13 cellular contexts compared by ENCODE assay signal in genomic region chr10:69361303-69361614, GRCh38. TPM values are rescaled to one million over a fixed set of nuclear protein-coding genes. Genes with fewer than 3 reads are reported as not detected.
DNase-seq lines count a peak whose midpoint lies in the region; ATAC-seq and TF ChIP-seq lines count a peak whose summit lies in the region.
"Had no signal": no experiment of that assay in that cellular context is flagged by ENCODE, and none has a peak within 500 bp of the region (broad histone marks: within the 10 kb centered on the region; RNA-seq: fewer than 3 reads in every experiment).

No MANE protein-coding gene starts in this region.

- no peak overlapping the region for H3K9ac ChIP-seq in colonic mucosa (ENCODE audit: low read depth in 2 of 2, low read length in 2 of 2)

- H3K4me3 ChIP-seq in colonic mucosa (no peak overlapping the region), muscle layer of duodenum (ENCODE audit: low read depth in 1 of 2, low read length in 2 of 2) (no peak overlapping the region)
- H3K4me3 ChIP-seq: dorsolateral prefrontal cortex had no signal

- H3K36me3 ChIP-seq in colonic mucosa (no peaks in the 10 kb centered on the region), muscle layer of duodenum (ENCODE audit: control insufficient read depth in 1 of 2, insufficient read depth in 2 of 2, low read length in 2 of 2) (peaks cover 3 to 28% of the 10 kb centered on the region in 2 donors)

- intact Hi-C loops in natural killer cell (cut with micrococcal nuclease) (no loop called here), colonic mucosa (cut with DNase I) (no loop called here)

- H3K4me1 ChIP-seq in colonic mucosa (peaks cover 16% of the 10 kb centered on the region), muscle layer of duodenum (ENCODE audit: control insufficient read depth in 1 of 2, insufficient read depth in 2 of 2, low read length in 2 of 2) (peaks cover 12 to 37% of the 10 kb centered on the region in 2 donors)

- no peaks in the 10 kb centered on the region for H3K9me3 Mint-ChIP-seq in natural killer cell
- H3K9me3 Mint-ChIP-seq in natural killer cell treated with Interleukin-12 subunit alpha and Interleukin-12 subunit beta and Interleukin-15 and Interleukin-18, amount 100 ng/mL, for 72 hours, result no peaks in the 10 kb centered on the region
- H3K9me3 Mint-ChIP-seq: nephron progenitor cell had no signal

- H3K36me3 Mint-ChIP-seq in natural killer cell, result no peaks in the 10 kb centered on the region
- no peaks in the 10 kb centered on the region for H3K36me3 Mint-ChIP-seq in natural killer cell treated with Interleukin-12 subunit alpha and Interleukin-12 subunit beta and Interleukin-15 and Interleukin-18, amount 100 ng/mL, for 72 hours

- H3K4me1 Mint-ChIP-seq in natural killer cell, result peaks cover 26 to 39% of the 10 kb centered on the region in 2 donors
- H3K4me1 Mint-ChIP-seq in natural killer cell treated with Interleukin-12 subunit alpha and Interleukin-12 subunit beta and Interleukin-15 and Interleukin-18, amount 100 ng/mL, for 72 hours (ENCODE audit: low read depth in 2 of 2), result peaks cover 32 to 34% of the 10 kb centered on the region in 2 donors

- no peak overlapping the region for H3K4me3 Mint-ChIP-seq in natural killer cell
- no peak overlapping the region for H3K4me3 Mint-ChIP-seq in natural killer cell treated with Interleukin-12 subunit alpha and Interleukin-12 subunit beta and Interleukin-15 and Interleukin-18, amount 100 ng/mL, for 72 hours
- H3K4me3 Mint-ChIP-seq: nephron progenitor cell had no signal

- ATAC-seq in natural killer cell (no peak), HG02678 (IDR thresholded peaks at IDR 0.05; ENCODE audit: unreplicated experiment) (no peak), GM18870 (IDR thresholded peaks at IDR 0.05; ENCODE audit: unreplicated experiment) (no peak), GM21367 (IDR thresholded peaks at IDR 0.05; ENCODE audit: unreplicated experiment) (no peak)
- ATAC-seq in natural killer cell treated with Interleukin-12 subunit alpha and Interleukin-12 subunit beta and Interleukin-15 and Interleukin-18, amount 100 ng/mL, for 72 hours, result no peak

- peak overlapping the region; percentile 23 to 76 for H3K27ac Mint-ChIP-seq in natural killer cell
- no peak overlapping the region for H3K27ac Mint-ChIP-seq in natural killer cell treated with Interleukin-12 subunit alpha and Interleukin-12 subunit beta and Interleukin-15 and Interleukin-18, amount 100 ng/mL, for 72 hours

- TF ChIP-seq CTCF in natural killer cell (IDR thresholded peaks at IDR 0.05) (no peak), colonic mucosa (IDR thresholded peaks at IDR 0.05) (no peak)

- H3K27me3 Mint-ChIP-seq in natural killer cell (ENCODE audit: low read depth in 2 of 2), result no peaks in the 10 kb centered on the region
- H3K27me3 Mint-ChIP-seq in natural killer cell treated with Interleukin-12 subunit alpha and Interleukin-12 subunit beta and Interleukin-15 and Interleukin-18, amount 100 ng/mL, for 72 hours, result no peaks in the 10 kb centered on the region

- DNase-seq in natural killer cell (no peak), colonic mucosa (no peak), GM19238 (ENCODE audit: insufficient read length, low spot score) (no peak)
- DNase-seq in natural killer cell treated with Interleukin-12 subunit alpha and Interleukin-12 subunit beta and Interleukin-15 and Interleukin-18, amount 100 ng/mL, for 72 hours (ENCODE audit: low spot score), result no peak
- DNase-seq: NCI-H1105 treated with DMSO at 0.1 percent for 48 hours; nephron progenitor cell; stimulated activated CD4-positive, alpha-beta T cell treated with anti-CD3 and anti-CD28 coated beads, Interleukin-4, amount 100 ng/mL, for 24 hours had no signal

- H3K27me3 ChIP-seq in colonic mucosa, result no peaks in the 10 kb centered on the region
- no peaks in the 10 kb centered on the region for H3K27me3 ChIP-seq in muscle layer of duodenum (ENCODE audit: low read depth, low read length)
- H3K27me3 ChIP-seq: dorsolateral prefrontal cortex had no signal

- H3K27ac ChIP-seq in colonic mucosa, result peak overlapping the region; percentile 66
- peak overlapping the region; percentile 40 for H3K27ac ChIP-seq in muscle layer of duodenum (ENCODE audit: low read length)
- H3K27ac ChIP-seq: HL-60 had no signal

- no peaks in the 10 kb centered on the region for H3K9me3 ChIP-seq in colonic mucosa
- H3K9me3 ChIP-seq in muscle layer of duodenum (ENCODE audit: control insufficient read depth in 1 of 2, low read length in 2 of 2), result no peaks in the 10 kb centered on the region

RNA-seq across cellular contexts. Expression of gene TACR2, which starts 55.5 kb away (rescaled TPM):
- not detected for total RNA-seq in natural killer cell
- total RNA-seq in natural killer cell treated with Interleukin-12 subunit alpha and Interleukin-12 subunit beta and Interleukin-15 and Interleukin-18, amount 100 ng/mL, for 72 hours, result not detected
- total RNA-seq in colonic mucosa, result 10 to 100 TPM in 1 of 2 donors, under 1 TPM in 1; 0.22 to 18.8 TPM

Comparison
In these comparisons a context has a peak if more than half of its experiments do, and no peak if none do; other contexts are left out.
1. H3K27ac Mint-ChIP-seq: peak in natural killer cell (2 of 2); none in natural killer cell treated with Interleukin-12 subunit alpha and Interleukin-12 subunit beta and Interleukin-15 and Interleukin-18, amount 100 ng/mL, for 72 hours (0 of 2).